Comparison of ENCODE assay signal across 1 cellular context in the genomic region with DNA sequence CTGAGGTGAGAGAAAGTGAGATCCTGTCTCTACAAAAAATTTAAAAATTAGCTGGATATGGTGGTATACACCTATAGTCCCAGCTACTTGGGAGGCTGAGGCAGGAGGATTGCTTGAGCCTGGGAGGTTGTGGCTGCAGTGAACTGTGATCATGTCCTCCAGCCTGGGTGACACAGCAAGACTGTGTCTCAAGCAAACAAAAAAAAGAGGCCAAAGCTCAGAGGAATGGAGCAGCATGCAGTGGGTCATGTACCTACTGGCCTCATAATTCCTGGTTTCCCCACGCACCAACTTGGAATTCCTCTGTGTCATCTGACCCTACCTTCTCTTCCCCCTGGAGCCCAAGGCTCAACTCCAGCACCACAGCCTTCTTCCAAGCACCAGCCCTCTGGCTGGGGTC.
TF ChIP-seq lines count a peak whose summit lies in the region.

No MANE protein-coding gene starts in this region.

TF ChIP-seq in H1, 55 proteins besides CTCF, POLR2A, EP300 and RAD21:
- TF ChIP-seq NRF1 (IDR thresholded peaks at IDR 0.05; ENCODE audit: low read depth, low read length): no peak
- TF ChIP-seq KDM1A (IDR thresholded peaks at IDR 0.05; ENCODE audit: borderline replicate concordance, low read length): no peak
- TF ChIP-seq SIN3A (conservative IDR thresholded peaks at IDR 0.05 in 1 of 2, IDR thresholded peaks at IDR 0.05 in 1 of 2; ENCODE audit: low read depth in 1 of 2, low read length in 2 of 2): no peak
- no peak for TF ChIP-seq BCL11A (IDR thresholded peaks at IDR 0.05; ENCODE audit: low read depth in 2 of 2, low read length in 2 of 2)
- TF ChIP-seq ASH2L (IDR thresholded peaks at IDR 0.05; ENCODE audit: low read length): no peak
- TF ChIP-seq, protein P1, sequence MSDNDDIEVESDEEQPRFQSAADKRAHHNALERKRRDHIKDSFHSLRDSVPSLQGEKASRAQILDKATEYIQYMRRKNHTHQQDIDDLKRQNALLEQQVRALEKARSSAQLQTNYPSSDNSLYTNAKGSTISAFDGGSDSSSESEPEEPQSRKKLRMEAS (IDR thresholded peaks at IDR 0.05): no peak
- no peak for TF ChIP-seq JUND (IDR thresholded peaks at IDR 0.05; ENCODE audit: low read length)
- TF ChIP-seq, protein P2, sequence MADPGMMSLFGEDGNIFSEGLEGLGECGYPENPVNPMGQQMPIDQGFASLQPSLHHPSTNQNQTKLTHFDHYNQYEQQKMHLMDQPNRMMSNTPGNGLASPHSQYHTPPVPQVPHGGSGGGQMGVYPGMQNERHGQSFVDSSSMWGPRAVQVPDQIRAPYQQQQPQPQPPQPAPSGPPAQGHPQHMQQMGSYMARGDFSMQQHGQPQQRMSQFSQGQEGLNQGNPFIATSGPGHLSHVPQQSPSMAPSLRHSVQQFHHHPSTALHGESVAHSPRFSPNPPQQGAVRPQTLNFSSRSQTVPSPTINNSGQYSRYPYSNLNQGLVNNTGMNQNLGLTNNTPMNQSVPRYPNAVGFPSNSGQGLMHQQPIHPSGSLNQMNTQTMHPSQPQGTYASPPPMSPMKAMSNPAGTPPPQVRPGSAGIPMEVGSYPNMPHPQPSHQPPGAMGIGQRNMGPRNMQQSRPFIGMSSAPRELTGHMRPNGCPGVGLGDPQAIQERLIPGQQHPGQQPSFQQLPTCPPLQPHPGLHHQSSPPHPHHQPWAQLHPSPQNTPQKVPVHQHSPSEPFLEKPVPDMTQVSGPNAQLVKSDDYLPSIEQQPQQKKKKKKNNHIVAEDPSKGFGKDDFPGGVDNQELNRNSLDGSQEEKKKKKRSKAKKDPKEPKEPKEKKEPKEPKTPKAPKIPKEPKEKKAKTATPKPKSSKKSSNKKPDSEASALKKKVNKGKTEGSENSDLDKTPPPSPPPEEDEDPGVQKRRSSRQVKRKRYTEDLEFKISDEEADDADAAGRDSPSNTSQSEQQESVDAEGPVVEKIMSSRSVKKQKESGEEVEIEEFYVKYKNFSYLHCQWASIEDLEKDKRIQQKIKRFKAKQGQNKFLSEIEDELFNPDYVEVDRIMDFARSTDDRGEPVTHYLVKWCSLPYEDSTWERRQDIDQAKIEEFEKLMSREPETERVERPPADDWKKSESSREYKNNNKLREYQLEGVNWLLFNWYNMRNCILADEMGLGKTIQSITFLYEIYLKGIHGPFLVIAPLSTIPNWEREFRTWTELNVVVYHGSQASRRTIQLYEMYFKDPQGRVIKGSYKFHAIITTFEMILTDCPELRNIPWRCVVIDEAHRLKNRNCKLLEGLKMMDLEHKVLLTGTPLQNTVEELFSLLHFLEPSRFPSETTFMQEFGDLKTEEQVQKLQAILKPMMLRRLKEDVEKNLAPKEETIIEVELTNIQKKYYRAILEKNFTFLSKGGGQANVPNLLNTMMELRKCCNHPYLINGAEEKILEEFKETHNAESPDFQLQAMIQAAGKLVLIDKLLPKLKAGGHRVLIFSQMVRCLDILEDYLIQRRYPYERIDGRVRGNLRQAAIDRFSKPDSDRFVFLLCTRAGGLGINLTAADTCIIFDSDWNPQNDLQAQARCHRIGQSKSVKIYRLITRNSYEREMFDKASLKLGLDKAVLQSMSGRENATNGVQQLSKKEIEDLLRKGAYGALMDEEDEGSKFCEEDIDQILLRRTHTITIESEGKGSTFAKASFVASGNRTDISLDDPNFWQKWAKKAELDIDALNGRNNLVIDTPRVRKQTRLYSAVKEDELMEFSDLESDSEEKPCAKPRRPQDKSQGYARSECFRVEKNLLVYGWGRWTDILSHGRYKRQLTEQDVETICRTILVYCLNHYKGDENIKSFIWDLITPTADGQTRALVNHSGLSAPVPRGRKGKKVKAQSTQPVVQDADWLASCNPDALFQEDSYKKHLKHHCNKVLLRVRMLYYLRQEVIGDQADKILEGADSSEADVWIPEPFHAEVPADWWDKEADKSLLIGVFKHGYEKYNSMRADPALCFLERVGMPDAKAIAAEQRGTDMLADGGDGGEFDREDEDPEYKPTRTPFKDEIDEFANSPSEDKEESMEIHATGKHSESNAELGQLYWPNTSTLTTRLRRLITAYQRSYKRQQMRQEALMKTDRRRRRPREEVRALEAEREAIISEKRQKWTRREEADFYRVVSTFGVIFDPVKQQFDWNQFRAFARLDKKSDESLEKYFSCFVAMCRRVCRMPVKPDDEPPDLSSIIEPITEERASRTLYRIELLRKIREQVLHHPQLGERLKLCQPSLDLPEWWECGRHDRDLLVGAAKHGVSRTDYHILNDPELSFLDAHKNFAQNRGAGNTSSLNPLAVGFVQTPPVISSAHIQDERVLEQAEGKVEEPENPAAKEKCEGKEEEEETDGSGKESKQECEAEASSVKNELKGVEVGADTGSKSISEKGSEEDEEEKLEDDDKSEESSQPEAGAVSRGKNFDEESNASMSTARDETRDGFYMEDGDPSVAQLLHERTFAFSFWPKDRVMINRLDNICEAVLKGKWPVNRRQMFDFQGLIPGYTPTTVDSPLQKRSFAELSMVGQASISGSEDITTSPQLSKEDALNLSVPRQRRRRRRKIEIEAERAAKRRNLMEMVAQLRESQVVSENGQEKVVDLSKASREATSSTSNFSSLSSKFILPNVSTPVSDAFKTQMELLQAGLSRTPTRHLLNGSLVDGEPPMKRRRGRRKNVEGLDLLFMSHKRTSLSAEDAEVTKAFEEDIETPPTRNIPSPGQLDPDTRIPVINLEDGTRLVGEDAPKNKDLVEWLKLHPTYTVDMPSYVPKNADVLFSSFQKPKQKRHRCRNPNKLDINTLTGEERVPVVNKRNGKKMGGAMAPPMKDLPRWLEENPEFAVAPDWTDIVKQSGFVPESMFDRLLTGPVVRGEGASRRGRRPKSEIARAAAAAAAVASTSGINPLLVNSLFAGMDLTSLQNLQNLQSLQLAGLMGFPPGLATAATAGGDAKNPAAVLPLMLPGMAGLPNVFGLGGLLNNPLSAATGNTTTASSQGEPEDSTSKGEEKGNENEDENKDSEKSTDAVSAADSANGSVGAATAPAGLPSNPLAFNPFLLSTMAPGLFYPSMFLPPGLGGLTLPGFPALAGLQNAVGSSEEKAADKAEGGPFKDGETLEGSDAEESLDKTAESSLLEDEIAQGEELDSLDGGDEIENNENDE (IDR thresholded peaks at IDR 0.05; ENCODE audit: insufficient replicate concordance, low read length): no peak
- TF ChIP-seq, protein P3, sequence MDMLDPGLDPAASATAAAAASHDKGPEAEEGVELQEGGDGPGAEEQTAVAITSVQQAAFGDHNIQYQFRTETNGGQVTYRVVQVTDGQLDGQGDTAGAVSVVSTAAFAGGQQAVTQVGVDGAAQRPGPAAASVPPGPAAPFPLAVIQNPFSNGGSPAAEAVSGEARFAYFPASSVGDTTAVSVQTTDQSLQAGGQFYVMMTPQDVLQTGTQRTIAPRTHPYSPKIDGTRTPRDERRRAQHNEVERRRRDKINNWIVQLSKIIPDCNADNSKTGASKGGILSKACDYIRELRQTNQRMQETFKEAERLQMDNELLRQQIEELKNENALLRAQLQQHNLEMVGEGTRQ (IDR thresholded peaks at IDR 0.05; ENCODE audit: low read length): no peak
TF ChIP-seq in H1: peak in this region for 0.
